ENCODE assay signal across 20 cellular contexts in the genomic region with DNA sequence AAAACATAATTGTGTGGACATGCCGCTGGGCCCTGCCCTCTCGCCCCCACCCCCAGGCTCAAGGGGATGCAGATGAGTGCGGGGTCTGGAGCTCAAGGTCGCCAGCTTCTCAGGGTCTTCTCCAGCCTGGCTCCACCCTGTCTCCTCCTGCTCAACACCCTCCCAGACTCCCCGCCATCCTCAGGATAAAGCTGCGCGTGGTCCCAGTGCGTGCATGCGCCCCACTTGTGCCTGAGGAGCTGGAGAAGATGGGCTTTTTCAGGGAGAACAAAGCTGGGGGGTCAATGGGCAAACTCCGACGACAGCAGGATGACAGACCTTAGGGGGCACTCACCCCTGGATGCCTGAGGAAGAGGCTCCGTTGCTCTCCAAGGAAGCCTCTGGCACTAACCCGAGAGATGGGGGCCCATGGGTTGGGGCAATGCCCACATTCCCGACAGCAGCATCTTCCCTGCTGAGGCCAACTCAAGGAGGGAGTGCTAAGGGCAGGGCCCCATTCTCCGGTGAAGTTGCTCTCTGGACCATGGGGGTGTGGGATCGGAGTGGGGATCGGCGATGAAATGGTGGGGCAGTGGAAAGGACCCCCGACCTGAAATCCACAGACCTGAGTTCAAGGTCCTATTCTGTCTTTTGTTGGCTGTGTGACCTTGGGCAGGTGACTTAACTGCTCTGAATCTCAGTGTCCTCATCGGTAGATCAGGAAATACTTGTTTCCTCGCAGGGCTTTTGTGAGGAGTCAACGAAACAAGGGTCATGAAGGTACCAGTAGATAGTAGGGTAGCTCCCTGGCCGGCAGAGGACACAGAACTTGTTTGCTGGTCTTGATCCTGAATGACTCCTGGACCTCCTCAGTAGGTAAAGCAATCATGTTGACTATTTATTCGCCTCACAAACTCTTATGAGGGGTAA. TPM values are rescaled to one million over a fixed set of nuclear protein-coding genes. Genes with fewer than 3 reads are reported as not detected.
DNase-seq lines count a peak whose midpoint lies in the region; ATAC-seq, FAIRE-seq and TF ChIP-seq lines count a peak whose summit lies in the region.
"Had no signal": no experiment of that assay in that cellular context is flagged by ENCODE, and none has a peak within 500 bp of the region (broad histone marks: within the 10 kb centered on the region; RNA-seq: fewer than 3 reads in every experiment).

No MANE protein-coding gene starts in this region.

- no peak overlapping the region for H2BK5ac ChIP-seq in trophoblast cell (ENCODE audit: low read depth, low read length, poor library complexity)

- H3K18ac ChIP-seq in trophoblast cell (ENCODE audit: low read length), result no peak overlapping the region

- no peak overlapping the region for H2AK5ac ChIP-seq in trophoblast cell (ENCODE audit: low read length)

- intact Hi-C loops in left ventricle myocardium superior (cut with micrococcal nuclease) (no loop called here), K562 (cut with micrococcal nuclease) (loop anchor here (10.0 kb wide), 1 partner anchor 434 kb away; no protein-coding TSS in a partner anchor), mammary epithelial cell (cut with micrococcal nuclease) (loop anchor here (10.0 kb wide), 1 partner anchor 434 kb away; no protein-coding TSS in a partner anchor)

- dilution Hi-C loops in mammary epithelial cell (cut with HindIII; ENCODE audit: low sequenced_read_pairs), result loop anchor here (25.0 kb wide), 1 partner anchor 246 kb away; no protein-coding TSS in a partner anchor

- H3K9me3 ChIP-seq in right atrium auricular region, result no peaks in the 10 kb centered on the region
- no peaks in the 10 kb centered on the region for H3K9me3 ChIP-seq in K562 (replicated peaks; ENCODE audit: control insufficient read depth, insufficient read depth, low read depth, low read length)
- no peaks in the 10 kb centered on the region for H3K9me3 ChIP-seq in trophoblast cell (ENCODE audit: insufficient read depth, low read depth, low read length)
- H3K9me3 ChIP-seq in mammary epithelial cell (replicated peaks; ENCODE audit: insufficient read depth, low read length), result no peaks in the 10 kb centered on the region
- H3K9me3 ChIP-seq: HAP-1 had no signal

- H3K79me1 ChIP-seq in trophoblast cell (ENCODE audit: low read length), result peaks cover 9% of the 10 kb centered on the region

- no peak overlapping the region for H3K4ac ChIP-seq in trophoblast cell (ENCODE audit: low read depth, low read length)

- no peak for TF ChIP-seq EP300 in K562 (IDR thresholded peaks at IDR 0.05; ENCODE audit: low read length)

- BruUV-seq in K562 (replicated peaks; lab: Mats Ljungman, UMichigan) (no TSS peak), mammary epithelial cell (replicated peaks; lab: Mats Ljungman, UMichigan) (no TSS peak)

- H3K9ac ChIP-seq in K562 (ENCODE audit: insufficient read depth in 1 of 2, low read depth in 2 of 2, low read length in 2 of 2), result no peak overlapping the region
- H3K9ac ChIP-seq in trophoblast cell (ENCODE audit: low read length), result no peak overlapping the region
- H3K9ac ChIP-seq in mammary epithelial cell (ENCODE audit: insufficient read depth, low read length), result no peak overlapping the region

- peaks cover 3% of the 10 kb centered on the region; the same call in 1 of the 2 replicates for H4K20me1 ChIP-seq in K562 (replicated peaks; ENCODE audit: control insufficient read depth, insufficient read depth, low read length)
- no peaks in the 10 kb centered on the region for H4K20me1 ChIP-seq in mammary epithelial cell (ENCODE audit: insufficient read depth, low read length)

- H3K27ac ChIP-seq in right atrium auricular region, result no peak overlapping the region
- no peak overlapping the region for H3K27ac ChIP-seq in K562 (ENCODE audit: extremely low read depth, low read depth, low read length)
- no peak overlapping the region for H3K27ac ChIP-seq in trophoblast cell (ENCODE audit: low read depth, low read length)
- no peak overlapping the region for H3K27ac ChIP-seq in mammary epithelial cell (ENCODE audit: insufficient read depth, low read depth, low read length)

- CTCF ChIA-PET in K562 (lab: Yijun Ruan, JAX; ENCODE audit: low intra/inter-chr PET ratio), result no interaction called here
- CTCF ChIA-PET in mammary epithelial cell (lab: Charles Lee; ENCODE audit: low non-redundant PET), result no interaction called here

- no peak for TF ChIP-seq POLR2A in K562 (conservative IDR thresholded peaks at IDR 0.05)

- ATAC-seq in left ventricle myocardium superior, result no peak
- no peak for ATAC-seq in K562
- ATAC-seq: GM23338 had no signal

- H3K4me1 ChIP-seq in right atrium auricular region (peaks cover 0 to 18% of the 10 kb centered on the region in 2 donors), K562 (replicated peaks in 1 of 2; ENCODE audit: control insufficient read depth in 2 of 2, insufficient read depth in 2 of 2, low read length in 2 of 2) (peaks cover 17 to 45% of the 10 kb centered on the region in 2 experiments; a peak in 4 of 5 replicates), trophoblast cell (ENCODE audit: control insufficient read depth in 1 of 2, insufficient read depth in 2 of 2, low read length in 2 of 2) (peaks cover 17 to 21% of the 10 kb centered on the region in 2 experiments), mammary epithelial cell (ENCODE audit: insufficient read depth, low read length) (no peaks in the 10 kb centered on the region)
- H3K4me1 ChIP-seq: HAP-1 had no signal

- no peak overlapping the region for H4K8ac ChIP-seq in trophoblast cell (ENCODE audit: low read depth, low read length)

- TF ChIP-seq RAD21 in K562 (CRISPR knock-in tag; conservative IDR thresholded peaks at IDR 0.05 in 1 of 2, IDR thresholded peaks at IDR 0.05 in 1 of 2), result no peak

- no peak overlapping the region for H2AFZ ChIP-seq in K562 (ENCODE audit: low read depth, low read length)
- no peak overlapping the region for H2AFZ ChIP-seq in trophoblast cell (ENCODE audit: insufficient read depth, low read length, poor library complexity)
- no peak overlapping the region for H2AFZ ChIP-seq in mammary epithelial cell (ENCODE audit: low read depth, low read length)
- H2AFZ ChIP-seq: GM23338 had no signal

- no peak overlapping the region for H3K4me2 ChIP-seq in K562 (ENCODE audit: insufficient read depth, low read length)
- H3K4me2 ChIP-seq in trophoblast cell (ENCODE audit: low read length), result no peak overlapping the region
- no peak overlapping the region for H3K4me2 ChIP-seq in mammary epithelial cell (ENCODE audit: insufficient read depth, low read depth, low read length)
- H3K4me2 ChIP-seq: GM23338 had no signal

- no peaks in the 10 kb centered on the region for H3K9me1 ChIP-seq in K562 (ENCODE audit: control insufficient read depth, insufficient read depth, low read length)

- in situ Hi-C loops in K562 (cut with MboI) (no loop called here), mammary epithelial cell (cut with MboI; ENCODE audit: low sequenced_read_pairs in 2 of 2) (loop anchor here in 1 of 2 donors (5.0 kb wide), 1 partner anchor 261 kb away; no protein-coding TSS in a partner anchor)

- DNase-seq in left ventricle myocardium superior, result peak; percentile 4
- no peak for DNase-seq in right atrium auricular region (ENCODE audit: low spot score)
- no peak for DNase-seq in K562 (ENCODE audit: extremely low read depth in 1 of 4, low spot score in 3 of 4)
- DNase-seq in trophoblast cell, result peak; percentile 61 to 91
- no peak for DNase-seq in mammary epithelial cell
- DNase-seq in NCI-H146 (lab: John Stamatoyannopoulos, UW), result no peak
- DNase-seq in NCI-H524 treated with DMSO at 0.1 percent for 48 hours (lab: John Stamatoyannopoulos, UW), result no peak
- DNase-seq: 8988T; C1 segment of cervical spinal cord; Calu3; CD4-positive, alpha-beta memory T cell; COR-L47; DMS53; DMS79 treated with DMSO at 0.1 percent for 48 hours; GF-D8 had no signal

- POLR2A ChIA-PET in K562 (lab: Yijun Ruan, JAX), result interaction anchor here (0.6 to 1.0 kb wide), 2 partner anchors 19 to 313 kb away, joined by 3 to 4 read pairs; no protein-coding TSS in a partner anchor

- H2BK12ac ChIP-seq in trophoblast cell (ENCODE audit: low read length), result no peak overlapping the region

- no peak overlapping the region for H3K14ac ChIP-seq in trophoblast cell (ENCODE audit: low read length)

- WGBS in K562 (ENCODE audit: insufficient coverage, low coverage, missing lambda C conversion rate), result 32% methylated on average over 23 of the region's 24 CpGs
- no CpG with 5 or more reads among the region's 24 CpGs for WGBS in trophoblast cell (ENCODE audit: extremely low coverage, insufficient coverage, insufficient read length)
- WGBS in mammary epithelial cell (ENCODE audit: low coverage, missing lambda C conversion rate), result 83% methylated on average over 23 of the region's 24 CpGs

- FAIRE-seq in K562 (lab: Jason Lieb, UNC), result peak; percentile 65
- FAIRE-seq: GM12891, GM18507 had no signal

- H2BK120ac ChIP-seq in trophoblast cell (ENCODE audit: insufficient read depth, low read length, poor library complexity), result no peak overlapping the region

- H3K23ac ChIP-seq in trophoblast cell (ENCODE audit: low read length), result no peak overlapping the region

- no peak overlapping the region for H4K91ac ChIP-seq in trophoblast cell (ENCODE audit: low read depth, low read length)

- no peak overlapping the region for H4K12ac ChIP-seq in trophoblast cell (ENCODE audit: low read depth, low read length)

- TF ChIP-seq CTCF in right atrium auricular region (IDR thresholded peaks at IDR 0.05), result no peak
- TF ChIP-seq CTCF in K562 (IDR thresholded peaks at IDR 0.05 in 2 of 3, conservative IDR thresholded peaks at IDR 0.05 in 1 of 3; ENCODE audit: insufficient read depth in 2 of 3, low read depth in 1 of 3, low read length in 3 of 3), result no peak
- no peak for TF ChIP-seq CTCF in mammary epithelial cell (conservative IDR thresholded peaks at IDR 0.05 in 1 of 2, IDR thresholded peaks at IDR 0.05 in 1 of 2; ENCODE audit: extremely low read depth in 1 of 2, insufficient read depth in 1 of 2, low read depth in 1 of 2, low read length in 2 of 2)

- H3K4me3 ChIP-seq in right atrium auricular region, result no peak overlapping the region
- no peak overlapping the region for H3K4me3 ChIP-seq in K562
- no peak overlapping the region for H3K4me3 ChIP-seq in trophoblast cell (ENCODE audit: low read depth, low read length)
- H3K4me3 ChIP-seq in mammary epithelial cell (replicated peaks in 1 of 3; ENCODE audit: insufficient read depth in 1 of 3, low read depth in 2 of 3, low read length in 3 of 3), result no peak overlapping the region
- H3K4me3 ChIP-seq: GM23338, HAP-1 had no signal

- H3K36me3 ChIP-seq in right atrium auricular region, result no peaks in the 10 kb centered on the region
- H3K36me3 ChIP-seq in K562 (ENCODE audit: control insufficient read depth, insufficient read depth, low read length), result no peaks in the 10 kb centered on the region
- no peaks in the 10 kb centered on the region for H3K36me3 ChIP-seq in trophoblast cell (ENCODE audit: control insufficient read depth in 1 of 2, insufficient read depth in 2 of 2, low read length in 2 of 2)
- no peaks in the 10 kb centered on the region for H3K36me3 ChIP-seq in mammary epithelial cell (ENCODE audit: insufficient read depth, low read length)
- H3K36me3 ChIP-seq: HAP-1 had no signal

- no peaks in the 10 kb centered on the region for H3K27me3 ChIP-seq in right atrium auricular region
- H3K27me3 ChIP-seq in K562 (ENCODE audit: control insufficient read depth in 2 of 2, insufficient read depth in 2 of 2, low read length in 2 of 2), result peaks cover 4 to 25% of the 10 kb centered on the region in 2 experiments
- H3K27me3 ChIP-seq in trophoblast cell (ENCODE audit: insufficient read depth, low read length), result no peaks in the 10 kb centered on the region
- no peaks in the 10 kb centered on the region for H3K27me3 ChIP-seq in mammary epithelial cell (ENCODE audit: insufficient read depth, low read length)

- no peaks in the 10 kb centered on the region for H3K79me2 ChIP-seq in K562 (ENCODE audit: control insufficient read depth, insufficient read depth, low read length)
- H3K79me2 ChIP-seq in trophoblast cell (ENCODE audit: control insufficient read depth, insufficient read depth, low read length, poor library complexity), result peaks cover 2% of the 10 kb centered on the region
- no peaks in the 10 kb centered on the region for H3K79me2 ChIP-seq in mammary epithelial cell (ENCODE audit: insufficient read depth, low read length)

RNA-seq across cellular contexts. Expression of a gene that starts 47.7 kb away (rescaled TPM):
- total RNA-seq in left ventricle myocardium superior, result 15.2 TPM
- total RNA-seq in right atrium auricular region, result 1 to 10 TPM; 1.6 to 6.8 TPM
- 0.28 and 0.58 TPM in 2 replicates for total RNA-seq in K562 (2011; cell fraction: chromatin; rRNA removed; ENCODE audit: low replicate concordance)
- 0.33 and 1.1 TPM in 2 replicates for total RNA-seq in K562 (2011; cell fraction: nucleolus; rRNA removed)
- total RNA-seq in K562 (2011; cell fraction: nucleoplasm; rRNA removed), result 0.37 and 0.53 TPM in 2 replicates
- total RNA-seq in K562 (2014; rRNA removed), result not detected in 2 replicates
- not detected in 2 replicates for total RNA-seq in K562 (2014; rRNA removed; fragmentation: Illumina TruSeq; extraction: Trizol)
- total RNA-seq in K562 (2015; rRNA removed; fragmentation: Illumina TruSeq; extraction: Trizol), result not detected in 2 replicates
- 0.09 TPM in 1 of 2 replicates, not detected in the other for total RNA-seq in K562 (2021)
- 0.20 and 0.51 TPM in 2 replicates for polyA plus RNA-seq in K562 (2011; rRNA removed)
- 0.69 and 1.4 TPM in 2 replicates for polyA plus RNA-seq in K562 (2011; cell fraction: cytosol; rRNA removed)
- polyA plus RNA-seq in K562 (2011; cell fraction: nucleus; rRNA removed), result 0.37 and 0.65 TPM in 2 replicates
- polyA plus RNA-seq in K562 (2012), result 0.22 and 0.37 TPM in 2 replicates
- 0.12 TPM in 1 of 2 replicates, not detected in the other for polyA plus RNA-seq in K562 (2014; fragmentation: Illumina TruSeq; extraction: Trizol)
- under 1 TPM in 1 of 2 experiments, not detected in 1; 0.03 TPM for polyA plus RNA-seq in K562 (2014; fragmentation: Nextera tagmentation; extraction: Ambion mirVana)
- polyA plus RNA-seq in K562 (2014; rRNA removed), result 0.05 TPM in 1 of 2 replicates, not detected in the other
- 0.28 TPM in 1 of 2 replicates, not detected in the other for polyA minus RNA-seq in K562 (2011; rRNA and poly(A)+ RNA removed)
- 1.8 TPM in 1 of 2 replicates, not detected in the other for polyA minus RNA-seq in K562 (2011; cell fraction: cytosol; rRNA and poly(A)+ RNA removed)
- polyA minus RNA-seq in K562 (2011; cell fraction: nucleus; rRNA and poly(A)+ RNA removed), result 0.56 TPM in 1 of 2 replicates, not detected in the other
- 19.6 and 20.6 TPM in 2 replicates for polyA plus RNA-seq in trophoblast cell (2013)
- under 1 TPM in 1 of 2 donors, not detected in 1; 0.17 TPM for total RNA-seq in mammary epithelial cell
- polyA plus RNA-seq in mammary epithelial cell, result not detected
- not detected for polyA minus RNA-seq in mammary epithelial cell
- total RNA-seq: Calu3, H4 had no signal

Comparison
In these comparisons a context has a peak if more than half of its experiments do, and no peak if none do; other contexts are left out.
1. DNase-seq: peak in left ventricle myocardium superior (single experiment) and trophoblast cell (2 of 2); none in right atrium auricular region (single experiment), K562 (0 of 4), mammary epithelial cell (single experiment), NCI-H146 (single experiment) and NCI-H524 treated with DMSO at 0.1 percent for 48 hours (single experiment).